22 cellular contexts compared by ENCODE assay signal in the genomic region with DNA sequence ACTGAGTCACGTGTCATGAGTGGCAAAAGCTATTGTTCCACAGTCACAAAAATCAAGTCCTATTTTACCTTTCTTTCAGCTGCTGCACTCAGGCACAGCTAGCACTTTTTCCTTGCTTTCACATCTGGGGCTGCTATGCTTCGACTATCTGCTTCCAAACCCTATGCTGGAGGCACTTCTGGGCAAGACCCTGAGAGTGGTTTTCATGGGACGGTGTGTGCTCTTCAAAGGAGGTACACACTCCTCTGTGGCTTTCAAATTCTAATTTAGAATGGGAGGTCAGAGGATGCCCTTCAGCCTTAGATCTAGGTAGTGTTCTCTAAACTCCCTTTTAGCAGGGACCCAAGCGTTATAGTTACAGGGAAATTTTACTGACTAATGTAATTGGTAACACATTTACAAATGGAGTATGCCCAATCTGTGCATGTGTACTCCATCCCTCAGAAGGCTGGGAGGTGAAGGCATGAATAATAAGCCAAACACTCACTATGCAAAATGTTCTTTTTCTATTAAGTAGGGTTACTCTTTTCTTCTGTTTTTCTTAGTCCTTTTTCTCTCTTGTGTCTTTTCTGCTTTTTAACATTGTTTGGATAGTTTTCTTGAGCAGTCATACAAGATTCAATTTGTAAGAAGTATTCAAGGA.
A peak's percentile ranks its signal among the peaks of the same experiment; 100 is the strongest.
DNase-seq lines count a peak whose midpoint lies in the region; ATAC-seq and TF ChIP-seq lines count a peak whose summit lies in the region.
"Had no signal": no experiment of that assay in that cellular context is flagged by ENCODE, and none has a peak within 500 bp of the region (broad histone marks: within the 10 kb centered on the region; RNA-seq: fewer than 3 reads in every experiment).

No MANE protein-coding gene starts in this region.

- H3K4me3 ChIP-seq in H7 (ENCODE audit: insufficient read depth, low read depth, low read length) (no peak overlapping the region), kidney epithelial cell (ENCODE audit: low read depth, low read length) (no peak overlapping the region)
- H3K4me3 ChIP-seq: BLaER1, esophagus muscularis mucosa, heart left ventricle, lower lobe of right lung had no signal

- H3K36me3 ChIP-seq in H7 (replicated peaks; ENCODE audit: control insufficient read depth, insufficient read depth, low read length) (no peaks in the 10 kb centered on the region), kidney epithelial cell (ENCODE audit: control insufficient read depth, insufficient read depth, low read length) (no peaks in the 10 kb centered on the region)
- H3K36me3 ChIP-seq: BLaER1, esophagus muscularis mucosa, heart left ventricle, lower lobe of right lung had no signal

- no peak for ATAC-seq in GM18520 (IDR thresholded peaks at IDR 0.05; ENCODE audit: unreplicated experiment)
- ATAC-seq: heart left ventricle, lower lobe of right lung, Panc1 had no signal

- CTCF ChIA-PET in HEK293T (lab: Yijun Ruan, JAX) = no interaction called here

- POLR2A ChIA-PET in HEK293T (lab: Yijun Ruan, JAX) = no interaction called here

- H3K9me3 Mint-ChIP-seq in brain = no peaks in the 10 kb centered on the region
- H3K9me3 Mint-ChIP-seq: activated CD4-positive, alpha-beta memory T cell treated with anti-CD3 and anti-CD28 coated beads, Interleukin-2, amount 10 ng/mL, durations not matched to agents 7 days and 5 days; activated naive CD4-positive, alpha-beta T cell treated with anti-CD3 and anti-CD28 coated beads, Interleukin-2, amount 10 ng/mL, durations not matched to agents 7 days and 5 days; type B pancreatic cell had no signal

- peak overlapping the region in 2 of 5 experiments; percentile 38 to 41 for H3K4me3 Mint-ChIP-seq in brain
- H3K4me3 Mint-ChIP-seq: activated CD4-positive, alpha-beta memory T cell treated with anti-CD3 and anti-CD28 coated beads, Interleukin-2, amount 10 ng/mL, durations not matched to agents 7 days and 5 days; activated naive CD4-positive, alpha-beta T cell treated with anti-CD3 and anti-CD28 coated beads, Interleukin-2, amount 10 ng/mL, durations not matched to agents 7 days and 5 days; type B pancreatic cell had no signal

- H3K36me3 Mint-ChIP-seq in brain = no peaks in the 10 kb centered on the region
- H3K36me3 Mint-ChIP-seq: activated naive CD4-positive, alpha-beta T cell treated with anti-CD3 and anti-CD28 coated beads, Interleukin-2, amount 10 ng/mL, durations not matched to agents 7 days and 5 days; type B pancreatic cell had no signal

- peaks cover 4% of the 10 kb centered on the region for H3K27me3 Mint-ChIP-seq in brain
- H3K27me3 Mint-ChIP-seq: activated CD4-positive, alpha-beta memory T cell treated with anti-CD3 and anti-CD28 coated beads, Interleukin-2, amount 10 ng/mL, durations not matched to agents 7 days and 5 days; activated naive CD4-positive, alpha-beta T cell treated with anti-CD3 and anti-CD28 coated beads, Interleukin-2, amount 10 ng/mL, durations not matched to agents 7 days and 5 days; type B pancreatic cell had no signal

- TF ChIP-seq CTCF in brain (conservative IDR thresholded peaks at IDR 0.05) = no peak
- TF ChIP-seq CTCF in kidney epithelial cell (IDR thresholded peaks at IDR 0.05; ENCODE audit: insufficient read depth, low read length, poor library complexity, severe bottlenecking) = no peak

- DNase-seq in ACHN (peak; percentile 12), H7 (peak; percentile 6), kidney epithelial cell (ENCODE audit: low read depth) (peak; percentile 21), HEK293T (ENCODE audit: extremely low spot score) (no peak), HPDE6-E6E7 (ENCODE audit: extremely low spot score) (no peak)
- DNase-seq in stimulated activated CD4-positive, alpha-beta T cell treated with anti-CD3 and anti-CD28 coated beads, Interleukin-4, amount 100 ng/mL, for 4 hours = no peak
- DNase-seq: activated CD4-positive, alpha-beta memory T cell treated with anti-CD3 and anti-CD28 coated beads, Interleukin-2, amount 10 ng/mL, durations not matched to agents 7 days and 5 days; activated naive CD4-positive, alpha-beta T cell treated with anti-CD3 and anti-CD28 coated beads, Interleukin-2, amount 10 ng/mL, durations not matched to agents 7 days and 5 days; anterior cingulate cortex; Calu3; effector memory CD4-positive, alpha-beta T cell; heart left ventricle; lower lobe of right lung; NCI-H2029; NCI-H446 treated with DMSO at 0.1 percent for 48 hours; stimulated activated CD4-positive, alpha-beta T cell treated with anti-CD3 and anti-CD28 coated beads, Interleukin-12 subunit alpha, Interleukin-12 subunit beta, amount 100 ng/mL, for 4 hours had no signal

- in situ Hi-C loops in ACHN (cut with HindIII; ENCODE audit: low pct_ligation_motif_present, low pct_unique_long_range_greater_than_20kb, low sequenced_read_pairs) = no loop called here

- H3K27me3 ChIP-seq in H7 (ENCODE audit: control insufficient read depth, insufficient read depth, low read length) (peaks cover 29% of the 10 kb centered on the region), kidney epithelial cell (ENCODE audit: control insufficient read depth, insufficient read depth, low read length) (no peaks in the 10 kb centered on the region)
- H3K27me3 ChIP-seq: BLaER1, esophagus muscularis mucosa, heart left ventricle had no signal

- H3K4me1 Mint-ChIP-seq in brain = peaks cover 87% of the 10 kb centered on the region
- H3K4me1 Mint-ChIP-seq: activated CD4-positive, alpha-beta memory T cell treated with anti-CD3 and anti-CD28 coated beads, Interleukin-2, amount 10 ng/mL, durations not matched to agents 7 days and 5 days; activated naive CD4-positive, alpha-beta T cell treated with anti-CD3 and anti-CD28 coated beads, Interleukin-2, amount 10 ng/mL, durations not matched to agents 7 days and 5 days had no signal

- peak overlapping the region in 3 of 5 experiments; percentile 48 to 69 (median 64) for H3K27ac Mint-ChIP-seq in brain
- H3K27ac Mint-ChIP-seq: activated CD4-positive, alpha-beta memory T cell treated with anti-CD3 and anti-CD28 coated beads, Interleukin-2, amount 10 ng/mL, durations not matched to agents 7 days and 5 days; activated naive CD4-positive, alpha-beta T cell treated with anti-CD3 and anti-CD28 coated beads, Interleukin-2, amount 10 ng/mL, durations not matched to agents 7 days and 5 days; type B pancreatic cell had no signal

TF ChIP-seq in HEK293T, 16 proteins besides CTCF, POLR2A, EP300 and RAD21:
- no peak for TF ChIP-seq L3MBTL2 (conservative IDR thresholded peaks at IDR 0.05)
- no peak for TF ChIP-seq PKNOX1 (IDR thresholded peaks at IDR 0.05)
- TF ChIP-seq SP1 (IDR thresholded peaks at IDR 0.05) = no peak
- TF ChIP-seq FOXM1 (IDR thresholded peaks at IDR 0.05; ENCODE audit: borderline replicate concordance) = no peak
- no peak for TF ChIP-seq ELF4 (IDR thresholded peaks at IDR 0.05)
- no peak for TF ChIP-seq NFRKB (IDR thresholded peaks at IDR 0.05)
- TF ChIP-seq CTBP1 (IDR thresholded peaks at IDR 0.05; ENCODE audit: borderline replicate concordance) = no peak
- TF ChIP-seq HDGF (IDR thresholded peaks at IDR 0.05; ENCODE audit: borderline replicate concordance) = no peak
- no peak for TF ChIP-seq SUZ12 (IDR thresholded peaks at IDR 0.05)
- no peak for TF ChIP-seq ARNT (IDR thresholded peaks at IDR 0.05)
- TF ChIP-seq BHLHE40 (IDR thresholded peaks at IDR 0.05; ENCODE audit: borderline replicate concordance) = no peak
- no peak for TF ChIP-seq LEF1 (IDR thresholded peaks at IDR 0.05; ENCODE audit: borderline replicate concordance)
- TF ChIP-seq FOXK2 (IDR thresholded peaks at IDR 0.05) = no peak
- TF ChIP-seq FOXA1 (IDR thresholded peaks at IDR 0.05) = no peak
- TF ChIP-seq TARDBP (IDR thresholded peaks at IDR 0.05) = no peak
- no peak for TF ChIP-seq ZNF384 (IDR thresholded peaks at IDR 0.05)

Comparison
In these comparisons a context has a peak if more than half of its experiments do, and no peak if none do; other contexts are left out.
1. DNase-seq: peak in ACHN (single experiment), H7 (single experiment) and kidney epithelial cell (single experiment); none in HEK293T (single experiment), HPDE6-E6E7 (single experiment) and stimulated activated CD4-positive, alpha-beta T cell treated with anti-CD3 and anti-CD28 coated beads, Interleukin-4, amount 100 ng/mL, for 4 hours (0 of 2).